Comparison of ENCODE assay signal across 8 cellular contexts in the genomic region with DNA sequence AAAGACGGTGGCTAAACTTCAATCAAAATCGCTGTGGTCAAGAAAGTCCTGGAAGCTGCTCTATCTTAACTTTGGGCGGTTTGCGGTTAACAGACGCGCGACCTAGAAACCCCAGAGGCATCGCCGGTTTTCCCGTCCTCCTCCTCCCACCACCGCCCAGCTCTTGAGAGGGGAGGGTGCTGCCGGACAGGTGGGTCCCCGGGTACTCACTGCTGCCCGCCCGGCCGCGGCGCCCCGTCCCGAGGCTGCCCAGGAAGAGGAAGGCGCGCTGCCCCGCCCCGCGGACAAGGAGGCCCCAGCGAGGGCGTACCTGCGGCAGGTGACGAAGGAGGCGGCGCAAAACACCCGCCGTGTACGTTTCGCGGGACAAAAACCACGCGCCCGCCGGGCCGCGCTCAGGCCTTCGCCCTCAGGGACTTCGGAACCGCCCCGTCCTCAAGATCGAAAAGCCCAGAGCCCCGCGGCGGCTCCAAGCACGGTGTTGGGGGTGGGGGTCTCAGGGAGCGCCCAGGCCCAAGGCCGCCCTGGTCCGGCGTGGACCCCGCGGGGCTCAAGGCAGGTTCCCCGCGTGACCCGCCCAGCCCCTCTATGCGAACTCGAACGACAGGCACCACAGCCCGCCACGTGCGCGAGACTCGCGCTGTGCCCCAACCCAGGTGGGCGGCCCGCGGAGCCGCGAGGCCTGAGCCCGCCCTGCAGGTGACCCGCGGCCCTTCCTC. TPM values are rescaled to one million over a fixed set of nuclear protein-coding genes. Genes with fewer than 3 reads are reported as not detected.
DNase-seq lines count a peak whose midpoint lies in the region; ATAC-seq and TF ChIP-seq lines count a peak whose summit lies in the region.

A gene with protein sequence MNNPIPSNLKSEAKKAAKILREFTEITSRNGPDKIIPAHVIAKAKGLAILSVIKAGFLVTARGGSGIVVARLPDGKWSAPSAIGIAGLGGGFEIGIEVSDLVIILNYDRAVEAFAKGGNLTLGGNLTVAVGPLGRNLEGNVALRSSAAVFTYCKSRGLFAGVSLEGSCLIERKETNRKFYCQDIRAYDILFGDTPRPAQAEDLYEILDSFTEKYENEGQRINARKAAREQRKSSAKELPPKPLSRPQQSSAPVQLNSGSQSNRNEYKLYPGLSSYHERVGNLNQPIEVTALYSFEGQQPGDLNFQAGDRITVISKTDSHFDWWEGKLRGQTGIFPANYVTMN (minus strand): TSS at position 259 of the 719 bp plus-strand sequence. CDS start 48 bp downstream, at position 211.

- peak within 1 kb of the TSS; percentile 96 for H3K4me3 ChIP-seq in AG09309 (ENCODE audit: control insufficient read depth, low read depth, low read length)
- H3K4me3 ChIP-seq in coronary artery = peak within 1 kb of the TSS; percentile 86
- peak within 1 kb of the TSS; percentile 62 to 80 (median 76) for H3K4me3 ChIP-seq in right lobe of liver

- H3K27me3 ChIP-seq in right lobe of liver = no peaks in the 10 kb centered on the region

- intact Hi-C loops in right lobe of liver (cut with DNase I) = no loop called here

- no peak for DNase-seq in AG09309 (ENCODE audit: low read depth)
- DNase-seq in HT-29 (ENCODE audit: low spot score) = peak; percentile 80
- peak; percentile 38 for DNase-seq in activated CD4-positive, alpha-beta T cell treated with anti-CD3 and anti-CD28 coated beads for 1 hour
- peak; percentile 74 for DNase-seq in coronary artery (ENCODE audit: low spot score)
- peak; percentile 45 to 76 (median 53) for DNase-seq in right lobe of liver
- DNase-seq in stimulated activated CD8-positive, alpha-beta memory T cell treated with anti-CD3 and anti-CD28 coated beads, Interleukin-12 subunit alpha, Interleukin-12 subunit beta, amount 100 ng/mL, for 1 hour (ENCODE audit: low read depth) = peak; percentile 15
- DNase-seq in amniotic stem cell (lab: John Stamatoyannopoulos, UW) = no peak

- TF ChIP-seq CTCF in AG09309 (IDR thresholded peaks at IDR 0.05; ENCODE audit: control insufficient read depth, insufficient read depth, low read depth, low read length, missing control alignments) (no peak), coronary artery (IDR thresholded peaks at IDR 0.05) (no peak), right lobe of liver (IDR thresholded peaks at IDR 0.05) (no peak)

- H3K27ac ChIP-seq in coronary artery = peak within 1 kb of the TSS; percentile 71 to 86
- peak within 1 kb of the TSS; percentile 63 to 85 (median 73) for H3K27ac ChIP-seq in right lobe of liver

- peak; percentile 22 for TF ChIP-seq POLR2A in right lobe of liver (IDR thresholded peaks at IDR 0.05)

- WGBS in right lobe of liver (ENCODE audit: insufficient coverage, low coverage, low lambda C conversion rate, missing lambda C conversion rate) = 18% methylated on average over 2 of the region's 77 CpGs

- H3K9me3 ChIP-seq in right lobe of liver = no peaks in the 10 kb centered on the region

- ATAC-seq in GM19452 (IDR thresholded peaks at IDR 0.05; ENCODE audit: unreplicated experiment) (peak; percentile 33), right lobe of liver (peak; percentile 20 to 40 (median 27))

- peaks cover 0 to 25% (median 13%) of the 10 kb centered on the region in 4 donors for H3K4me1 ChIP-seq in right lobe of liver

- no peaks in the 10 kb centered on the region for H3K36me3 ChIP-seq in right lobe of liver

RNA-seq across cellular contexts. Expression of the gene that starts here (rescaled TPM):
- 33.6 and 36.9 TPM in 2 replicates for total RNA-seq in HT-29 (2014; rRNA removed; shearing (Covaris generic))
- total RNA-seq in right lobe of liver = 10 to 100 TPM in 2 of 6 experiments, 1 to 10 TPM in 4; 5.9 to 23.0 (median 8.7) TPM

Comparison
In these comparisons a context has a peak if more than half of its experiments do, and no peak if none do; other contexts are left out.
1. DNase-seq: peak in HT-29 (single experiment), activated CD4-positive, alpha-beta T cell treated with anti-CD3 and anti-CD28 coated beads for 1 hour (single experiment), coronary artery (single experiment), right lobe of liver (3 of 3) and stimulated activated CD8-positive, alpha-beta memory T cell treated with anti-CD3 and anti-CD28 coated beads, Interleukin-12 subunit alpha, Interleukin-12 subunit beta, amount 100 ng/mL, for 1 hour (single experiment); none in AG09309 (single experiment) and amniotic stem cell (single experiment).
2. Peak in every context shown above with its lines, with median percentiles within 50 percentile points of each other: H3K4me3 ChIP-seq.